20 cellular contexts compared by ENCODE assay signal in genomic region chr10:45428611-45429510, GRCh38. TPM values are rescaled to one million over a fixed set of nuclear protein-coding genes. Genes with fewer than 3 reads are reported as not detected.
DNase-seq lines count a peak whose midpoint lies in the region; ATAC-seq, FAIRE-seq and TF ChIP-seq lines count a peak whose summit lies in the region.
"Had no signal": no experiment of that assay in that cellular context is flagged by ENCODE, and none has a peak within 500 bp of the region (broad histone marks: within the 10 kb centered on the region; RNA-seq: fewer than 3 reads in every experiment).

No MANE protein-coding gene starts in this region.

- H3K27ac ChIP-seq in KMS-11, result no peak overlapping the region
- no peak overlapping the region for H3K27ac ChIP-seq in neuronal stem cell (replicated peaks; ENCODE audit: low read length)
- H3K27ac ChIP-seq in Peyer's patch, result no peak overlapping the region
- H3K27ac ChIP-seq: PC-9 had no signal

- peaks cover 67% of the 10 kb centered on the region for H3K4me1 ChIP-seq in KMS-11 (ENCODE audit: low read depth, poor library complexity, severe bottlenecking)
- no peaks in the 10 kb centered on the region for H3K4me1 ChIP-seq in neuronal stem cell (ENCODE audit: control insufficient read depth in 2 of 2, insufficient read depth in 1 of 2, low read depth in 1 of 2, low read length in 2 of 2)
- no peaks in the 10 kb centered on the region for H3K4me1 ChIP-seq in Peyer's patch

- H3K4me3 ChIP-seq in KMS-11 (IDR thresholded peaks at IDR 0.05; ENCODE audit: insufficient read depth, low read depth, low read length) (no peak overlapping the region), neuronal stem cell (ENCODE audit: low read length in 2 of 2) (no peak overlapping the region), Peyer's patch (no peak overlapping the region)
- H3K4me3 ChIP-seq: PC-9 had no signal

- H3K4ac ChIP-seq in neuronal stem cell (ENCODE audit: low read length), result no peak overlapping the region

- no peaks in the 10 kb centered on the region for H3K79me2 ChIP-seq in KMS-11 (ENCODE audit: insufficient read depth, low read depth)

- peak overlapping the region; percentile 56; the same call in 1 of the 2 replicates for H3K4me2 ChIP-seq in KMS-11
- no peak overlapping the region for H3K4me2 ChIP-seq in neuronal stem cell (ENCODE audit: insufficient read depth, low read length, poor library complexity, severe bottlenecking)
- H3K4me2 ChIP-seq: PC-9 had no signal

- no peak overlapping the region for H2AK5ac ChIP-seq in neuronal stem cell (ENCODE audit: low read depth, low read length)

- peak; percentile 51 for DNase-seq in activated CD4-positive, alpha-beta T cell treated with anti-CD3 and anti-CD28 coated beads, Interleukin-2, amount 10 ng/mL, durations not matched to agents 24 days and 14 days
- no peak for DNase-seq in activated CD4-positive, alpha-beta T cell treated with anti-CD3 and anti-CD28 coated beads, Interleukin-2, amount 50 U/mL, for 4 hours
- DNase-seq in AG20443 (ENCODE audit: low spot score) (peak; percentile 6), neuronal stem cell (ENCODE audit: low spot score) (no peak), Peyer's patch (no peak), GM19239 (ENCODE audit: insufficient read length, low spot score) (no peak)
- DNase-seq: 8988T; Calu3; CD4-positive, alpha-beta T cell; DMS79; KG1; NCI-H1092 treated with DMSO at 0.1 percent for 48 hours; NCI-H1694 treated with DMSO at 0.1 percent for 48 hours; NCI-H748 treated with DMSO at 0.1 percent for 48 hours; PC-9 had no signal

- H2BK15ac ChIP-seq in neuronal stem cell (ENCODE audit: low read length), result no peak overlapping the region

- H4K20me1 ChIP-seq in KMS-11 (ENCODE audit: insufficient read depth), result no peaks in the 10 kb centered on the region

- H2BK12ac ChIP-seq in neuronal stem cell (ENCODE audit: low read length), result no peak overlapping the region

- peak overlapping the region; percentile 19 for H3K18ac ChIP-seq in neuronal stem cell (ENCODE audit: low read length)

- H3K27ac Mint-ChIP-seq in activated CD4-positive, alpha-beta T cell treated with anti-CD3 and anti-CD28 coated beads, Interleukin-2, amount 10 ng/mL, durations not matched to agents 24 days and 14 days, result no peak overlapping the region
- H3K27ac Mint-ChIP-seq: CD4-positive, alpha-beta T cell had no signal

- no peak overlapping the region for H3K4me3 Mint-ChIP-seq in activated CD4-positive, alpha-beta T cell treated with anti-CD3 and anti-CD28 coated beads, Interleukin-2, amount 10 ng/mL, durations not matched to agents 24 days and 14 days
- H3K4me3 Mint-ChIP-seq: CD4-positive, alpha-beta T cell had no signal

- no peaks in the 10 kb centered on the region for H3K27me3 Mint-ChIP-seq in activated CD4-positive, alpha-beta T cell treated with anti-CD3 and anti-CD28 coated beads, Interleukin-2, amount 10 ng/mL, durations not matched to agents 24 days and 14 days
- H3K27me3 Mint-ChIP-seq: CD4-positive, alpha-beta T cell had no signal

- H4K91ac ChIP-seq in neuronal stem cell (ENCODE audit: low read depth, low read length, poor library complexity), result peak overlapping the region; percentile 68

- no peaks in the 10 kb centered on the region for H3K36me3 ChIP-seq in KMS-11 (ENCODE audit: insufficient read depth)
- H3K36me3 ChIP-seq in neuronal stem cell (replicated peaks in 1 of 2; ENCODE audit: control insufficient read depth in 2 of 2, insufficient read depth in 2 of 2, low read length in 2 of 2), result no peaks in the 10 kb centered on the region
- H3K36me3 ChIP-seq in Peyer's patch, result no peaks in the 10 kb centered on the region

- H3K79me1 ChIP-seq in neuronal stem cell (ENCODE audit: low read depth, low read length), result no peaks in the 10 kb centered on the region

- H3K9ac ChIP-seq in KMS-11, result no peak overlapping the region
- peak overlapping the region; percentile 68 for H3K9ac ChIP-seq in neuronal stem cell (ENCODE audit: low read depth, low read length, poor library complexity)

- no peak overlapping the region for H2BK120ac ChIP-seq in neuronal stem cell (ENCODE audit: low read depth, low read length)

- H2BK5ac ChIP-seq in neuronal stem cell (ENCODE audit: low read length), result no peak overlapping the region

- H3K4me1 Mint-ChIP-seq in activated CD4-positive, alpha-beta T cell treated with anti-CD3 and anti-CD28 coated beads, Interleukin-2, amount 10 ng/mL, durations not matched to agents 24 days and 14 days, result peaks cover 36% of the 10 kb centered on the region

- H3K9me3 Mint-ChIP-seq in activated CD4-positive, alpha-beta T cell treated with anti-CD3 and anti-CD28 coated beads, Interleukin-2, amount 10 ng/mL, durations not matched to agents 24 days and 14 days, result no peaks in the 10 kb centered on the region
- H3K9me3 Mint-ChIP-seq: CD4-positive, alpha-beta T cell had no signal

- peak overlapping the region; percentile 31 for H4K8ac ChIP-seq in neuronal stem cell (ENCODE audit: low read depth, low read length)

- no peak for TF ChIP-seq CTCF in KMS-11 (conservative IDR thresholded peaks at IDR 0.05; ENCODE audit: low read depth, low read length)
- no peak for TF ChIP-seq CTCF in Peyer's patch (IDR thresholded peaks at IDR 0.05)

- H3K9me3 ChIP-seq in neuronal stem cell (replicated peaks in 1 of 2; ENCODE audit: control insufficient read depth in 2 of 2, insufficient read depth in 1 of 2, low read depth in 1 of 2, low read length in 2 of 2), result no peaks in the 10 kb centered on the region
- no peaks in the 10 kb centered on the region for H3K9me3 ChIP-seq in Peyer's patch

- WGBS in neuronal stem cell (ENCODE audit: extremely low coverage in 2 of 2, insufficient read length in 2 of 2, insufficient replicate concordance in 1 of 2), 2 donors, result no CpG with 5 or more reads among the region's 10 CpGs

- TF ChIP-seq POLR2A in Peyer's patch (IDR thresholded peaks at IDR 0.05), result no peak

- H3K23ac ChIP-seq in neuronal stem cell (ENCODE audit: low read depth, low read length, poor library complexity), result no peak overlapping the region

- no peak for FAIRE-seq in GM19239 (lab: Jason Lieb, UNC)
- FAIRE-seq: GM12891 had no signal

- H2AFZ ChIP-seq in KMS-11 (ENCODE audit: low read depth) (no peak overlapping the region), neuronal stem cell (ENCODE audit: low read length) (no peak overlapping the region)
- H2AFZ ChIP-seq: PC-9 had no signal

- peaks cover 13% of the 10 kb centered on the region for H3K36me3 Mint-ChIP-seq in activated CD4-positive, alpha-beta T cell treated with anti-CD3 and anti-CD28 coated beads, Interleukin-2, amount 10 ng/mL, durations not matched to agents 24 days and 14 days (ENCODE audit: low read depth)

- peak overlapping the region; percentile 50 for H3K14ac ChIP-seq in neuronal stem cell (ENCODE audit: low read length)

- ATAC-seq in GM21381 (IDR thresholded peaks at IDR 0.05; ENCODE audit: unreplicated experiment), result no peak

- no peaks in the 10 kb centered on the region for H3K27me3 ChIP-seq in KMS-11 (ENCODE audit: insufficient read depth, low read depth)
- H3K27me3 ChIP-seq in neuronal stem cell (ENCODE audit: control insufficient read depth in 3 of 3, insufficient read depth in 3 of 3, low read depth in 1 of 3, low read length in 3 of 3), result peaks cover 0 to 8% (median 0%) of the 10 kb centered on the region in 3 experiments
- H3K27me3 ChIP-seq in Peyer's patch, result no peaks in the 10 kb centered on the region

- intact Hi-C loops in activated CD4-positive, alpha-beta T cell treated with anti-CD3 and anti-CD28 coated beads, Interleukin-2, amount 10 ng/mL, durations not matched to agents 24 days and 14 days (cut with micrococcal nuclease), result no loop called here

RNA-seq across cellular contexts. Expression of gene ALOX5, which starts 54.8 kb away (rescaled TPM):
- 1.0 and 2.4 TPM in 2 replicates for total RNA-seq in activated CD4-positive, alpha-beta T cell treated with anti-CD3 and anti-CD28 coated beads, Interleukin-2, amount 10 ng/mL, durations not matched to agents 24 days and 14 days
- polyA plus RNA-seq in neuronal stem cell (2013, experiment 1 of 2), result 0.73 TPM
- 0.97 TPM for polyA plus RNA-seq in neuronal stem cell (2013, experiment 2 of 2)
- total RNA-seq in Peyer's patch, result 100 to 1,000 TPM in 1 of 4 donors, 10 to 100 TPM in 3; 24.0 to 187 (median 31.6) TPM
- total RNA-seq: G401, MCF 10A had no signal

Comparison
In these comparisons a context has a peak if more than half of its experiments do, and no peak if none do; other contexts are left out.
1. DNase-seq: peak in activated CD4-positive, alpha-beta T cell treated with anti-CD3 and anti-CD28 coated beads, Interleukin-2, amount 10 ng/mL, durations not matched to agents 24 days and 14 days (single experiment) and AG20443 (single experiment); none in activated CD4-positive, alpha-beta T cell treated with anti-CD3 and anti-CD28 coated beads, Interleukin-2, amount 50 U/mL, for 4 hours (0 of 2), neuronal stem cell (single experiment), Peyer's patch (0 of 3) and GM19239 (single experiment).